ENCODE assay signal across 23 cellular contexts in the genomic region with DNA sequence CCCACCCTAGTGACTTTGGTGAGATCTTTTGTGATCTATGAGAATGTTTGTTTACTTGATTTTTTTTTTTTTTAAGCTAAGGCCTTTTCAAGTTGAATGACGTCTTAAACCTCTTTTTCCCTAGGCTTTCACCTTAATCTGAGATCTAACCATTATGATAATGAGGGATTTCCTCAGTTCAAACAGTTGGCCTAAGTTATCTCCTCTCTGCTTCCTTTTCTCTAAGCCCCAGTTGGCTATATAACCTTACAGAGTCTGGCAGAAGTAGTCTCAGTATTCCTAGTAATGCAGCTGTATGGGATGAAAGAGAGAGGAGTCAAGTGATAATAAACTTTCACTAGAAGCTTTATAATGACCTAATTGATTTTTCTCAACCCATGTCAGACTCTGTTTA.
DNase-seq lines count a peak whose midpoint lies in the region; ATAC-seq, FAIRE-seq and TF ChIP-seq lines count a peak whose summit lies in the region.
"Had no signal": no experiment of that assay in that cellular context is flagged by ENCODE, and none has a peak within 500 bp of the region (broad histone marks: within the 10 kb centered on the region; RNA-seq: fewer than 3 reads in every experiment).

No MANE protein-coding gene starts in this region.

- CTCF ChIA-PET in activated CD8-positive, alpha-beta T cell treated with anti-CD3 and anti-CD28 coated beads for 36 hours (lab: Charles Lee) = interaction anchor here (1.3 kb wide), 1 partner anchor 99 kb away, joined by 3 read pairs; a partner anchor contains a TSS

- no peaks in the 10 kb centered on the region for H4K20me1 ChIP-seq in hepatocyte (ENCODE audit: insufficient read depth, poor library complexity, severe bottlenecking)

- H3K9me3 Mint-ChIP-seq in activated naive CD4-positive, alpha-beta T cell treated with anti-CD3 and anti-CD28 coated beads, Interleukin-2, amount 50 U/mL, for 72 hours = no peaks in the 10 kb centered on the region
- H3K9me3 Mint-ChIP-seq in activated CD8-positive, alpha-beta T cell treated with anti-CD3 and anti-CD28 coated beads for 36 hours = no peaks in the 10 kb centered on the region

- no peak overlapping the region for H3K18ac ChIP-seq in mesendoderm (ENCODE audit: low read length)

- peaks cover 4 to 20% of the 10 kb centered on the region in 2 donors for H3K36me3 Mint-ChIP-seq in activated naive CD4-positive, alpha-beta T cell treated with anti-CD3 and anti-CD28 coated beads, Interleukin-2, amount 50 U/mL, for 72 hours
- peaks cover 20% of the 10 kb centered on the region for H3K36me3 Mint-ChIP-seq in activated CD8-positive, alpha-beta T cell treated with anti-CD3 and anti-CD28 coated beads for 36 hours (ENCODE audit: low read depth)

- no peak for TF ChIP-seq CTCF in activated CD8-positive, alpha-beta T cell treated with anti-CD3 and anti-CD28 coated beads for 36 hours (IDR thresholded peaks at IDR 0.05)
- TF ChIP-seq CTCF in hepatocyte (IDR thresholded peaks at IDR 0.05; ENCODE audit: poor library complexity) = no peak

- ATAC-seq in activated naive CD4-positive, alpha-beta T cell treated with anti-CD3 and anti-CD28 coated beads, Interleukin-2, amount 50 U/mL, for 72 hours = peak; percentile 10 to 47
- peak; percentile 38 for ATAC-seq in activated CD8-positive, alpha-beta T cell treated with anti-CD3 and anti-CD28 coated beads for 36 hours
- ATAC-seq in HG02938 (IDR thresholded peaks at IDR 0.05; ENCODE audit: unreplicated experiment) = no peak
- ATAC-seq: left cardiac atrium had no signal

- H3K79me1 ChIP-seq in mesendoderm (ENCODE audit: low read length) = peaks cover 3% of the 10 kb centered on the region

- no peak overlapping the region for H2BK120ac ChIP-seq in mesendoderm (ENCODE audit: low read depth, low read length)

- no peak overlapping the region for H3K4ac ChIP-seq in mesendoderm (ENCODE audit: low read depth, low read length)

- no peak overlapping the region for H3K23ac ChIP-seq in mesendoderm (ENCODE audit: low read length)

- no peaks in the 10 kb centered on the region for H3K27me3 Mint-ChIP-seq in activated CD8-positive, alpha-beta T cell treated with anti-CD3 and anti-CD28 coated beads for 36 hours
- H3K27me3 Mint-ChIP-seq: activated CD8-positive, alpha-beta memory T cell treated with anti-CD3 and anti-CD28 coated beads, Interleukin-2, amount 10 ng/mL, durations not matched to agents 7 days and 5 days had no signal

- POLR2A ChIA-PET in activated CD8-positive, alpha-beta T cell treated with anti-CD3 and anti-CD28 coated beads for 36 hours (lab: Charles Lee) = no interaction called here

- H3K4me3 Mint-ChIP-seq in activated CD8-positive, alpha-beta T cell treated with anti-CD3 and anti-CD28 coated beads for 36 hours = no peak overlapping the region
- H3K4me3 Mint-ChIP-seq: activated CD8-positive, alpha-beta memory T cell treated with anti-CD3 and anti-CD28 coated beads, Interleukin-2, amount 10 ng/mL, durations not matched to agents 7 days and 5 days had no signal

- H3K9me2 ChIP-seq in hepatocyte (replicated peaks; ENCODE audit: insufficient read depth) = no peaks in the 10 kb centered on the region

- no peak overlapping the region for H2BK15ac ChIP-seq in mesendoderm (replicated peaks; ENCODE audit: low read depth)

- no CpG with 5 or more reads among the region's 1 CpG for WGBS in mesendoderm (ENCODE audit: extremely low coverage, insufficient coverage, low lambda C conversion rate)
- WGBS in hepatocyte (ENCODE audit: low lambda C conversion rate, missing lambda C conversion rate) = 20% methylated on average over 1 of the region's 1 CpG

- H3K4me2 ChIP-seq in mesendoderm (ENCODE audit: low read length) (no peak overlapping the region), hepatocyte (no peak overlapping the region)
- H3K4me2 ChIP-seq: KMS-11 had no signal

- H3K27me3 ChIP-seq in mesendoderm (ENCODE audit: insufficient read depth, low read length, poor library complexity) (no peaks in the 10 kb centered on the region), hepatocyte (no peaks in the 10 kb centered on the region)
- H3K27me3 ChIP-seq: breast epithelium had no signal

- H2AFZ ChIP-seq in hepatocyte = no peak overlapping the region
- H2AFZ ChIP-seq: GM23248 had no signal

- peaks cover 53% of the 10 kb centered on the region for H3K4me1 Mint-ChIP-seq in activated CD8-positive, alpha-beta T cell treated with anti-CD3 and anti-CD28 coated beads for 36 hours (ENCODE audit: low read depth)

- H2AK5ac ChIP-seq in mesendoderm (ENCODE audit: low read length) = no peak overlapping the region

- no peak overlapping the region for H3K4me3 ChIP-seq in mesendoderm (ENCODE audit: low read length)
- no peak overlapping the region for H3K4me3 ChIP-seq in hepatocyte
- H3K4me3 ChIP-seq: breast epithelium, GM23248 had no signal

- intact Hi-C loops in activated CD8-positive, alpha-beta T cell treated with anti-CD3 and anti-CD28 coated beads for 36 hours (cut with micrococcal nuclease) = loop anchor here (5.0 kb wide), 1 partner anchor 43 kb away; no protein-coding TSS in a partner anchor
- intact Hi-C loops in posterior cingulate gyrus (cut with DNase I) = no loop called here

- no peak overlapping the region for H4K5ac ChIP-seq in mesendoderm (ENCODE audit: low read length)

- H3K56ac ChIP-seq in mesendoderm (ENCODE audit: low read length) = no peak overlapping the region

- FAIRE-seq in HTR-8/SVneo (lab: Jason Lieb, UNC) = no peak
- FAIRE-seq: frontal cortex had no signal

- no peaks in the 10 kb centered on the region for H3K9me3 ChIP-seq in hepatocyte (ENCODE audit: low read depth)
- H3K9me3 ChIP-seq: breast epithelium had no signal

- H3K4me1 ChIP-seq in mesendoderm (ENCODE audit: control insufficient read depth, low read depth, low read length) = no peaks in the 10 kb centered on the region
- H3K4me1 ChIP-seq in hepatocyte (ENCODE audit: insufficient read depth) = no peaks in the 10 kb centered on the region
- H3K4me1 ChIP-seq: breast epithelium had no signal

- H3K36me3 ChIP-seq in mesendoderm (ENCODE audit: control insufficient read depth, insufficient read depth, low read length) = no peaks in the 10 kb centered on the region
- no peaks in the 10 kb centered on the region for H3K36me3 ChIP-seq in hepatocyte (replicated peaks; ENCODE audit: insufficient read depth, low read depth)
- H3K36me3 ChIP-seq: breast epithelium had no signal

- H3K27ac Mint-ChIP-seq in activated naive CD4-positive, alpha-beta T cell treated with anti-CD3 and anti-CD28 coated beads, Interleukin-2, amount 50 U/mL, for 72 hours = peak overlapping the region; percentile 12 to 59
- H3K27ac Mint-ChIP-seq in activated CD8-positive, alpha-beta T cell treated with anti-CD3 and anti-CD28 coated beads for 36 hours = peak overlapping the region; percentile 72

- no peak overlapping the region for H2BK5ac ChIP-seq in mesendoderm (ENCODE audit: low read length)

- H4K8ac ChIP-seq in mesendoderm (ENCODE audit: low read depth, low read length) = no peak overlapping the region

- H3K27ac ChIP-seq in mesendoderm (ENCODE audit: low read depth, low read length) (no peak overlapping the region), hepatocyte (no peak overlapping the region)
- H3K27ac ChIP-seq: breast epithelium, GM23248, HL-60, KMS-11 had no signal

- no peaks in the 10 kb centered on the region for H3K79me2 ChIP-seq in mesendoderm (ENCODE audit: control insufficient read depth, insufficient read depth, low read length)
- H3K79me2 ChIP-seq in hepatocyte = no peaks in the 10 kb centered on the region

- no peak overlapping the region for H3K9ac ChIP-seq in mesendoderm (ENCODE audit: low read length)
- H3K9ac ChIP-seq: GM23248, KMS-11 had no signal

- DNase-seq in activated naive CD4-positive, alpha-beta T cell treated with anti-CD3 and anti-CD28 coated beads, Interleukin-2, amount 50 U/mL, for 72 hours (ENCODE audit: low spot score in 2 of 2) = no peak
- DNase-seq in activated naive CD4-positive, alpha-beta T cell treated with Interleukin-2 at 50 U/mL for 16 hours = no peak
- no peak for DNase-seq in activated CD8-positive, alpha-beta T cell treated with anti-CD3 and anti-CD28 coated beads for 36 hours
- DNase-seq in mesendoderm (peak; percentile 91), hepatocyte (ENCODE audit: low spot score) (no peak), posterior cingulate gyrus (no peak), HTR-8/SVneo (ENCODE audit: insufficient read length, low spot score) (no peak)
- DNase-seq: activated CD8-positive, alpha-beta memory T cell treated with anti-CD3 and anti-CD28 coated beads, Interleukin-2, amount 10 ng/mL, durations not matched to agents 7 days and 5 days; DMS79 treated with DMSO at 0.1 percent for 48 hours; erythroblast; GM23248; left cardiac atrium; NCI-H1092 treated with DMSO at 0.1 percent for 48 hours; NCI-H524 treated with DMSO at 0.1 percent for 48 hours; occipital lobe; right cardiac atrium; SW 1271; trophoblast cell had no signal
